ENCODE assay signal across 29 cellular contexts in genomic region chr1:161908264-161908663, GRCh38.
"Had no signal": no experiment of that assay in that cellular context is flagged by ENCODE, and none has a peak within 500 bp of the region (broad histone marks: within the 10 kb centered on the region; RNA-seq: fewer than 3 reads in every experiment).

No MANE protein-coding gene starts in this region.

- DNase-seq: hypothalamus; immature natural killer cell; kidney; left colon; left lung; lower lobe of right lung; mammary epithelial cell; mesenchymal stem cell; naive thymus-derived CD8-positive, alpha-beta T cell; nucleus accumbens; pancreas; posterior cingulate gyrus; retina; right cardiac atrium; sigmoid colon; stimulated activated CD4-positive, alpha-beta T cell treated with anti-CD3 and anti-CD28 coated beads, Interleukin-1b, Interleukin-23, amount 100 ng/mL, for 48 hours; stimulated activated CD4-positive, alpha-beta T cell treated with anti-CD3 and anti-CD28 coated beads, Interleukin-2, amount 100 ng/mL, for 48 hours; stimulated activated CD4-positive, alpha-beta T cell treated with anti-CD3 and anti-CD28 coated beads, Interleukin-4, amount 100 ng/mL, for 4 hours; stimulated activated CD8-positive, alpha-beta memory T cell treated with anti-CD3 and anti-CD28 coated beads, Interleukin-4, amount 100 ng/mL, for 48 hours; stimulated activated naive CD4-positive, alpha-beta T cell treated with Interleukin-2 at 50 U/mL for 16 hours; stimulated activated naive CD8-positive, alpha-beta T cell treated with anti-CD3 and anti-CD28 coated beads, Interleukin-15, amount 100 ng/mL, for 72 hours; substantia nigra; transverse colon; upper lobe of left lung had no signal

- H3K4me1 ChIP-seq: lower lobe of right lung, pancreas, prostate gland, upper lobe of left lung had no signal

- ATAC-seq: left colon; left lung; lower lobe of right lung; naive thymus-derived CD8-positive, alpha-beta T cell; pancreas; right cardiac atrium; stimulated activated memory B cell treated with anti-CD40 and anti-IgM and Interleukin-4, amounts not matched to agents 10 μg/mL and 1 μg/mL and 100 μg/mL, for 72 hours; stimulated activated naive CD8-positive, alpha-beta T cell treated with anti-CD3 and anti-CD28 coated beads, Interleukin-15, amount 100 ng/mL, for 72 hours had no signal

- H3K4me3 ChIP-seq: left lung, lower lobe of right lung, pancreas, prostate gland, sigmoid colon, smooth muscle cell, transverse colon, upper lobe of left lung, vagina had no signal

- H3K9me3 ChIP-seq: left lung, lower lobe of right lung, pancreas, prostate gland, sigmoid colon, transverse colon, upper lobe of left lung, vagina had no signal

- FAIRE-seq: islet of Langerhans, kidney, pancreas had no signal

- H3K36me3 ChIP-seq: prostate gland, vagina had no signal

- H3K27me3 ChIP-seq: left lung, pancreas, sigmoid colon, transverse colon, upper lobe of left lung, vagina had no signal
